Comparison of ENCODE assay signal across 8 cellular contexts in the genomic region with DNA sequence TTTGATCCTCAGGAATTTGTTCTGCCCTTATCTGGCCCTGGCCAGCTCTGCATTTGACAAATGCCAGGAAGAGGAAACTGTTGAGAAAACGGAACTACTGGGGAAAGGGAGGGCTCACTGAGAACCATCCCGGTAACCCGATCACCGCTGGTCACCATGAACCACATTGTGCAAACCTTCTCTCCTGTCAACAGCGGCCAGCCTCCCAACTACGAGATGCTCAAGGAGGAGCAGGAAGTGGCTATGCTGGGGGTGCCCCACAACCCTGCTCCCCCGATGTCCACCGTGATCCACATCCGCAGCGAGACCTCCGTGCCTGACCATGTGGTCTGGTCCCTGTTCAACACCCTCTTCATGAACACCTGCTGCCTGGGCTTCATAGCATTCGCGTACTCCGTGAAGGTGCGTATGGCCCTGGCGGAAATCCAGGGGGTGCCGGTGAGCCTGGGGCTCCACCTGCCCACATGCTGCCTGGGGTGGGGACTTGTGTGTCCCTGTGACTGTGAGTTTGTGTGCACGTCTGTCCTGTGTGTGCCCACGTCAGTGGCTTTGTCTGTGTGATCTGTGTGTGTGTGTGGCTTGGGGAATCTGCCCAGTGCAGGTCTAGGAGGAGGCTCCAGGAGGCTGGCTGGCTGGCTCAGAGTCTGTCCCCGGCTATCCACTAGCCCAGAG. TPM values are rescaled to one million over a fixed set of nuclear protein-coding genes. Genes with fewer than 3 reads are reported as not detected.
DNase-seq lines count a peak whose midpoint lies in the region; ATAC-seq, FAIRE-seq and TF ChIP-seq lines count a peak whose summit lies in the region.
"Not testable (repeated sequence)": the region's sequence is repeated elsewhere in the genome, so short reads cannot be mapped to it uniquely, and the experiment has no call there.

No MANE protein-coding gene starts in this region.

- H3K4me2 ChIP-seq in HCT116 (ENCODE audit: low read length): peak overlapping the region; percentile 80

- not testable (repeated sequence) for H3K36me3 ChIP-seq in CD8-positive, alpha-beta T cell (ENCODE audit: insufficient read depth, low read length); HCT116 (ENCODE audit: control insufficient read depth in 1 of 2, insufficient read depth in 2 of 2, low read length in 2 of 2); bronchial epithelial cell (ENCODE audit: control insufficient read depth, insufficient read depth, low read length); heart right ventricle

- DNase-seq in CD8-positive, alpha-beta T cell: peak in 3 of 7 experiments; percentile 59 to 81 (median 74)
- DNase-seq in HCT116 (ENCODE audit: low read depth, low spot score): not testable (repeated sequence)
- peak; percentile 76 to 79 for DNase-seq in NOMO-1 (lab: John Stamatoyannopoulos, UW; ENCODE audit: unreplicated experiment in 2 of 2)
- peak; percentile 91 for DNase-seq in activated CD4-positive, alpha-beta T cell treated with anti-CD3 and anti-CD28 coated beads, Interleukin-2, amount 10 ng/mL, durations not matched to agents 24 days and 14 days
- peak; percentile 36 for DNase-seq in bronchial epithelial cell (ENCODE audit: low read depth)
- DNase-seq in heart right ventricle: peak; percentile 63 to 81
- peak; percentile 61 for DNase-seq in naive B cell
- DNase-seq in stimulated activated naive CD8-positive, alpha-beta T cell treated with anti-CD3 and anti-CD28 coated beads, Interleukin-15, Interleukin-2, amounts not matched to agents 100 U/mL and 50 U/mL, for 24 hours: peak; percentile 74

- CTCF ChIA-PET in CD8-positive, alpha-beta T cell (lab: Charles Lee): interaction anchor here (1.6 to 5.8 kb wide), 5 partner anchors 8 to 58 kb away, joined by 10 to 102 read pairs (median 49); a partner anchor contains a TSS
- CTCF ChIA-PET in HCT116 (lab: Charles Lee): interaction anchor here (0.7 to 1.1 kb wide), 3 partner anchors 9 to 99 kb away, joined by 3 to 8 read pairs (median 5); no protein-coding TSS in a partner anchor

- H3K27me3 ChIP-seq in CD8-positive, alpha-beta T cell (ENCODE audit: insufficient read depth, low read length); HCT116 (ENCODE audit: insufficient read depth, low read length); bronchial epithelial cell (ENCODE audit: control insufficient read depth, insufficient read depth, low read length); heart right ventricle: not testable (repeated sequence)

- not testable (repeated sequence) for FAIRE-seq in bronchial epithelial cell (lab: Jason Lieb, UNC)

- H2AFZ ChIP-seq in HCT116 (ENCODE audit: low read depth, low read length, poor library complexity, severe bottlenecking): not testable (repeated sequence)

- ATAC-seq in CD8-positive, alpha-beta T cell: peak; percentile 68
- ATAC-seq in HCT116 (peak; percentile 57), heart right ventricle (peak; percentile 56 to 83 (median 72)), naive B cell (ENCODE audit: low read depth in 2 of 2) (peak; percentile 60 to 63)
- ATAC-seq in stimulated activated naive CD8-positive, alpha-beta T cell treated with anti-CD3 and anti-CD28 coated beads, Interleukin-15, Interleukin-2, amounts not matched to agents 100 U/mL and 50 U/mL, for 24 hours: peak; percentile 44

- not testable (repeated sequence) for H3K9me2 ChIP-seq in HCT116 (ENCODE audit: insufficient read depth)

- H4K20me1 ChIP-seq in HCT116 (ENCODE audit: insufficient read depth): not testable (repeated sequence)

- H3K4me3 ChIP-seq in CD8-positive, alpha-beta T cell (ENCODE audit: low read depth, low read length): peak overlapping the region; percentile 92
- H3K4me3 ChIP-seq in HCT116 (replicated peaks in 1 of 2; ENCODE audit: low read depth in 1 of 2, low read length in 2 of 2): peak overlapping the region; percentile 59 to 68
- peak overlapping the region; percentile 47 for H3K4me3 ChIP-seq in bronchial epithelial cell (ENCODE audit: low read depth, low read length)
- peak overlapping the region; percentile 38 to 77 (median 62) for H3K4me3 ChIP-seq in heart right ventricle

- not testable (repeated sequence) for H3K79me2 ChIP-seq in HCT116 (ENCODE audit: insufficient read depth, low read length)

- TF ChIP-seq CTCF in CD8-positive, alpha-beta T cell (IDR thresholded peaks at IDR 0.05); HCT116 (IDR thresholded peaks at IDR 0.05 in 2 of 3, conservative IDR thresholded peaks at IDR 0.05 in 1 of 3; ENCODE audit: borderline replicate concordance in 1 of 3, insufficient read depth in 1 of 3, low read depth in 2 of 3, low read length in 2 of 3); bronchial epithelial cell (IDR thresholded peaks at IDR 0.05; ENCODE audit: insufficient read depth, low read length, severe bottlenecking): not testable (repeated sequence)
- peak in 3 of 9 donors; percentile 12 to 44 (median 17) for TF ChIP-seq CTCF in heart right ventricle (IDR thresholded peaks at IDR 0.05)

- peak overlapping the region; percentile 90 for H3K4me3 Mint-ChIP-seq in CD8-positive, alpha-beta T cell
- peak overlapping the region; percentile 97 for H3K4me3 Mint-ChIP-seq in activated CD4-positive, alpha-beta T cell treated with anti-CD3 and anti-CD28 coated beads, Interleukin-2, amount 10 ng/mL, durations not matched to agents 24 days and 14 days
- peak overlapping the region; percentile 87 to 98 (median 95) for H3K4me3 Mint-ChIP-seq in naive B cell

- not testable (repeated sequence) for H3K9me3 Mint-ChIP-seq in CD8-positive, alpha-beta T cell; activated CD4-positive, alpha-beta T cell treated with anti-CD3 and anti-CD28 coated beads, Interleukin-2, amount 10 ng/mL, durations not matched to agents 24 days and 14 days; naive B cell

- BruUV-seq in HCT116 (replicated peaks; lab: Mats Ljungman, UMichigan): TSS peak; percentile 90

- peak overlapping the region; percentile 69 for H3K27ac ChIP-seq in CD8-positive, alpha-beta T cell (ENCODE audit: low read depth, low read length)
- H3K27ac ChIP-seq in HCT116 (ENCODE audit: low read depth, low read length) (peak overlapping the region; percentile 62), heart right ventricle (peak overlapping the region; percentile 66 to 97 (median 88))

- WGBS in heart right ventricle, 2 donors: 14 to 15% methylated on average over 20 of the region's 20 CpGs

- TF ChIP-seq RAD21 in HCT116 (IDR thresholded peaks at IDR 0.05; ENCODE audit: low read depth): not testable (repeated sequence)

- RAD21 ChIA-PET in HCT116 (lab: Charles Lee; ENCODE audit: low non-redundant PET in 1 of 2, low total read pairs in 2 of 2, uncharacterized antibody in 2 of 2, unreplicated experiment in 2 of 2): not testable (repeated sequence)

- H3K9ac ChIP-seq in HCT116 (ENCODE audit: low read length): peak overlapping the region; percentile 61

- not testable (repeated sequence) for TF ChIP-seq POLR2A in HCT116 (IDR thresholded peaks at IDR 0.05; ENCODE audit: borderline replicate concordance, extremely low read depth, insufficient read depth, insufficient read length)

- peaks cover 60% of the 10 kb centered on the region for H3K4me1 Mint-ChIP-seq in CD8-positive, alpha-beta T cell (ENCODE audit: low read depth)
- H3K4me1 Mint-ChIP-seq in activated CD4-positive, alpha-beta T cell treated with anti-CD3 and anti-CD28 coated beads, Interleukin-2, amount 10 ng/mL, durations not matched to agents 24 days and 14 days: peaks cover 44% of the 10 kb centered on the region
- H3K4me1 Mint-ChIP-seq in naive B cell: peaks cover 37 to 60% (median 40%) of the 10 kb centered on the region in 3 donors

- intact Hi-C loops in CD8-positive, alpha-beta T cell (cut with DNase I, micrococcal nuclease): loop anchor here (5.0 kb wide), 2 partner anchors 41 to 99 kb away; no protein-coding TSS in a partner anchor
- intact Hi-C loops in HCT116 (cut with micrococcal nuclease): loop anchor here (10.0 kb wide), 1 partner anchor 87 kb away; a partner anchor contains a TSS
- intact Hi-C loops in activated CD4-positive, alpha-beta T cell treated with anti-CD3 and anti-CD28 coated beads, Interleukin-2, amount 10 ng/mL, durations not matched to agents 24 days and 14 days (cut with micrococcal nuclease): loop anchor here (2.0 to 5.0 kb wide), 3 partner anchors 71 to 209 kb away; a partner anchor contains a TSS
- intact Hi-C loops in heart right ventricle (cut with DNase I): loop anchor here in 4 of 10 donors (2.0 to 10.0 kb wide), 4 partner anchors 47 to 71 kb away; a partner anchor contains a TSS

- H3K4me1 ChIP-seq in CD8-positive, alpha-beta T cell (ENCODE audit: insufficient read depth, low read length): peaks cover 52% of the 10 kb centered on the region
- H3K4me1 ChIP-seq in HCT116 (ENCODE audit: control insufficient read depth in 1 of 2, insufficient read depth in 2 of 2, low read length in 2 of 2) (peaks cover 13 to 25% of the 10 kb centered on the region in 2 experiments), heart right ventricle (peaks cover 10 to 63% (median 41%) of the 10 kb centered on the region in 9 donors)

- peaks cover 10% of the 10 kb centered on the region for H3K36me3 Mint-ChIP-seq in CD8-positive, alpha-beta T cell
- H3K36me3 Mint-ChIP-seq in activated CD4-positive, alpha-beta T cell treated with anti-CD3 and anti-CD28 coated beads, Interleukin-2, amount 10 ng/mL, durations not matched to agents 24 days and 14 days (ENCODE audit: low read depth): peaks cover 23% of the 10 kb centered on the region
- not testable (repeated sequence) for H3K36me3 Mint-ChIP-seq in naive B cell

- not testable (repeated sequence) for H3K9me3 ChIP-seq in CD8-positive, alpha-beta T cell (ENCODE audit: low read length); HCT116 (ENCODE audit: control insufficient read depth in 1 of 2, insufficient read depth in 1 of 2, low read depth in 1 of 2, low read length in 2 of 2); heart right ventricle

- H3K27ac Mint-ChIP-seq in CD8-positive, alpha-beta T cell: peak overlapping the region; percentile 95
- H3K27ac Mint-ChIP-seq in activated CD4-positive, alpha-beta T cell treated with anti-CD3 and anti-CD28 coated beads, Interleukin-2, amount 10 ng/mL, durations not matched to agents 24 days and 14 days: peak overlapping the region; percentile 99
- peak overlapping the region; percentile 80 to 97 (median 94) for H3K27ac Mint-ChIP-seq in naive B cell

- POLR2A ChIA-PET in CD8-positive, alpha-beta T cell (lab: Charles Lee): interaction anchor here (1.1 to 1.5 kb wide), 3 partner anchors 9 to 27 kb away, joined by 3 read pairs; a partner anchor contains a TSS
- POLR2A ChIA-PET in HCT116 (lab: Charles Lee): interaction anchor here (0.7 to 1.0 kb wide), 2 partner anchors 9 to 12 kb away, joined by 3 read pairs; a partner anchor contains a TSS

- not testable (repeated sequence) for H3K27me3 Mint-ChIP-seq in CD8-positive, alpha-beta T cell (ENCODE audit: low read depth); activated CD4-positive, alpha-beta T cell treated with anti-CD3 and anti-CD28 coated beads, Interleukin-2, amount 10 ng/mL, durations not matched to agents 24 days and 14 days; naive B cell

RNA-seq across cellular contexts. Expression of a gene that starts 0.6 kb away (rescaled TPM):
- total RNA-seq in CD8-positive, alpha-beta T cell: 100 to 1,000 TPM; 283 to 295 TPM
- total RNA-seq in HCT116 (2021; ENCODE audit: unreplicated experiment): 106 TPM
- polyA plus RNA-seq in HCT116 (2012): 322 and 372 TPM in 2 replicates
- 659 and 674 TPM in 2 replicates for total RNA-seq in activated CD4-positive, alpha-beta T cell treated with anti-CD3 and anti-CD28 coated beads, Interleukin-2, amount 10 ng/mL, durations not matched to agents 24 days and 14 days
- total RNA-seq in bronchial epithelial cell: 1.4 and 3.7 TPM in 2 replicates
- 100 to 1,000 TPM in 7 of 10 donors, 10 to 100 TPM in 3; 57.2 to 333 (median 144) TPM for total RNA-seq in heart right ventricle
- 100 to 1,000 TPM; 423 to 843 TPM for polyA plus RNA-seq in heart right ventricle
- polyA plus RNA-seq in naive B cell (ENCODE audit: low read depth in 6 of 6): 1,000 to 10,000 TPM in 4 of 6 donors, 100 to 1,000 TPM in 2; 915 to 1,467 (median 1,288) TPM

RNA-seq across cellular contexts. Expression of a gene that starts 5.7 kb away (rescaled TPM):
- 100 to 1,000 TPM; 223 to 251 TPM for total RNA-seq in CD8-positive, alpha-beta T cell
- 6.1 TPM for total RNA-seq in HCT116 (2021; ENCODE audit: unreplicated experiment)
- 7.8 and 10.1 TPM in 2 replicates for polyA plus RNA-seq in HCT116 (2012)
- 241 and 256 TPM in 2 replicates for total RNA-seq in activated CD4-positive, alpha-beta T cell treated with anti-CD3 and anti-CD28 coated beads, Interleukin-2, amount 10 ng/mL, durations not matched to agents 24 days and 14 days
- total RNA-seq in bronchial epithelial cell: 1.2 and 1.8 TPM in 2 replicates
- total RNA-seq in heart right ventricle: 100 to 1,000 TPM in 4 of 10 donors, 10 to 100 TPM in 6; 51.6 to 182 (median 94.9) TPM
- 100 to 1,000 TPM; 235 to 427 TPM for polyA plus RNA-seq in heart right ventricle
- polyA plus RNA-seq in naive B cell (ENCODE audit: low read depth in 6 of 6): 100 to 1,000 TPM; 152 to 299 (median 164) TPM

RNA-seq across cellular contexts. Expression of a gene that starts 8.8 kb away (rescaled TPM):
- not detected for total RNA-seq in CD8-positive, alpha-beta T cell
- total RNA-seq in HCT116 (2021; ENCODE audit: unreplicated experiment) (not detected), bronchial epithelial cell (not detected in 2 replicates), heart right ventricle (not detected)
- not detected in 2 replicates for polyA plus RNA-seq in HCT116 (2012)
- total RNA-seq in activated CD4-positive, alpha-beta T cell treated with anti-CD3 and anti-CD28 coated beads, Interleukin-2, amount 10 ng/mL, durations not matched to agents 24 days and 14 days: not detected in 2 replicates
- polyA plus RNA-seq in heart right ventricle (not detected), naive B cell (ENCODE audit: low read depth in 6 of 6) (not detected)

RNA-seq across cellular contexts. Expression of a gene that starts 12.5 kb away (rescaled TPM):
- total RNA-seq in CD8-positive, alpha-beta T cell: 1 to 10 TPM; 6.3 to 7.1 TPM
- total RNA-seq in HCT116 (2021; ENCODE audit: unreplicated experiment) (380 TPM), bronchial epithelial cell (4.5 and 14.5 TPM in 2 replicates), heart right ventricle (100 to 1,000 TPM in 9 of 10 donors, 10 to 100 TPM in 1; 94.1 to 591 (median 172) TPM)
- 1,265 and 1,477 TPM in 2 replicates for polyA plus RNA-seq in HCT116 (2012)
- 5.0 and 6.0 TPM in 2 replicates for total RNA-seq in activated CD4-positive, alpha-beta T cell treated with anti-CD3 and anti-CD28 coated beads, Interleukin-2, amount 10 ng/mL, durations not matched to agents 24 days and 14 days
- polyA plus RNA-seq in heart right ventricle (1,000 to 10,000 TPM in 1 of 2 donors, 100 to 1,000 TPM in 1; 676 to 1,409 TPM), naive B cell (ENCODE audit: low read depth in 6 of 6) (100 to 1,000 TPM in 1 of 6 donors, 10 to 100 TPM in 3, 1 to 10 TPM in 1, under 1 TPM in 1; 0.71 to 178 (median 64.1) TPM)

RNA-seq across cellular contexts. Expression of a gene that starts 19.2 kb away (rescaled TPM):
- 100 to 1,000 TPM; 902 to 919 TPM for total RNA-seq in CD8-positive, alpha-beta T cell
- total RNA-seq in HCT116 (2021; ENCODE audit: unreplicated experiment) (57.5 TPM), bronchial epithelial cell (1.7 and 3.2 TPM in 2 replicates), heart right ventricle (10 to 100 TPM in 1 of 10 donors, 1 to 10 TPM in 9; 3.3 to 10.8 (median 5.9) TPM)
- polyA plus RNA-seq in HCT116 (2012): 33.9 and 37.6 TPM in 2 replicates
- 136 and 142 TPM in 2 replicates for total RNA-seq in activated CD4-positive, alpha-beta T cell treated with anti-CD3 and anti-CD28 coated beads, Interleukin-2, amount 10 ng/mL, durations not matched to agents 24 days and 14 days
- polyA plus RNA-seq in heart right ventricle (10 to 100 TPM; 15.9 to 45.3 TPM), naive B cell (ENCODE audit: low read depth in 6 of 6) (1 to 10 TPM; 3.4 to 8.3 (median 4.3) TPM)

Comparison
In these comparisons a context has a peak if more than half of its experiments do, and no peak if none do; other contexts are left out.
1. RNA of a gene that starts 0.6 kb away (total RNA-seq): 659 to 674 TPM in activated CD4-positive, alpha-beta T cell treated with anti-CD3 and anti-CD28 coated beads, Interleukin-2, amount 10 ng/mL, durations not matched to agents 24 days and 14 days, 283 to 295 TPM in CD8-positive, alpha-beta T cell, 57.2 to 333 TPM in heart right ventricle and 106 TPM in HCT116 (single experiment); 1.4 to 3.7 TPM in bronchial epithelial cell; every median in the first group is over 10 times any median in the second.
2. Peak in every context shown above with its lines, with median percentiles within 50 percentile points of each other: ATAC-seq, H3K27ac ChIP-seq, H3K4me3 ChIP-seq, H3K27ac Mint-ChIP-seq and H3K4me3 Mint-ChIP-seq.